Comparison of ENCODE assay signal across 14 cellular contexts in the genomic region with DNA sequence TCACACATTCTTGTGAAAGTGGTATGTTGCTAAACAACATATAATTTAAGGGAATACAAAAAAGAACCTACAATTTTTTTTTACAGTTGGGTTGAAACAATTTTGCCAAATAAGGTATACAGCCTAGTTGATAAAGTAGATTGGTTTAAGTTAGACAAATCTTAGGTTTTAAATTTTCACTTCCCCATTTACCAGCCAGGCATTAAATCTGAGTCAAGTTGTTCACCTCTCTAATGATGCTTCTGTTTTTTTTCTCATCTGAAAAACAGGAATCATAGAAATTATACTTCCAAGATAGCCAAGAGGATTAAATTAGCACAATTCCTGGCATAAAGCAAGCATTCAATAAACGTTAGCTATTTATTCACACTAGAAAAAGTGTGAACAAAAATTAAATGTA.
DNase-seq lines count a peak whose midpoint lies in the region; ATAC-seq, FAIRE-seq and TF ChIP-seq lines count a peak whose summit lies in the region.
"Had no signal": no experiment of that assay in that cellular context is flagged by ENCODE, and none has a peak within 500 bp of the region (broad histone marks: within the 10 kb centered on the region; RNA-seq: fewer than 3 reads in every experiment).

No MANE protein-coding gene starts in this region.

- no peaks in the 10 kb centered on the region for H3K9me3 ChIP-seq in OCI-LY1 (ENCODE audit: low read length)
- H3K9me3 ChIP-seq: BLaER1 treated with 17β-estradiol and CSF1 and Interleukin-3, amounts not matched to agents 10 nM and 100 nM; left lung had no signal

- peaks cover 14% of the 10 kb centered on the region; the same call in 1 of the 2 replicates for H3K36me3 ChIP-seq in OCI-LY1 (ENCODE audit: insufficient read depth, low read length)

- no peaks in the 10 kb centered on the region; the same call in 1 of the 2 replicates for H3F3A ChIP-seq in OCI-LY1 (ENCODE audit: insufficient read depth, low read length)

- no peaks in the 10 kb centered on the region for H3K27me3 ChIP-seq in OCI-LY1 (ENCODE audit: insufficient read depth, low read length)
- H3K27me3 ChIP-seq: BLaER1 treated with 17β-estradiol and CSF1 and Interleukin-3, amounts not matched to agents 10 nM and 100 nM; left lung had no signal

- no peaks in the 10 kb centered on the region for H4K20me1 ChIP-seq in OCI-LY1 (ENCODE audit: insufficient read depth, low read length)

- peaks cover 22% of the 10 kb centered on the region for H3K4me1 ChIP-seq in OCI-LY1 (ENCODE audit: insufficient read depth, low read length, severe bottlenecking)
- H3K4me1 ChIP-seq: left lung had no signal

- ATAC-seq in GM18502 (IDR thresholded peaks at IDR 0.05; ENCODE audit: poor library complexity, unreplicated experiment) (peak; percentile 88), GM21447 (IDR thresholded peaks at IDR 0.05; ENCODE audit: unreplicated experiment) (peak; percentile 91), HG03097 (IDR thresholded peaks at IDR 0.05; ENCODE audit: low FRiP score, unreplicated experiment) (peak; percentile 71)
- ATAC-seq: HepG2, left lung had no signal

- H3K9ac ChIP-seq in OCI-LY1 (ENCODE audit: low read length): no peak overlapping the region
- H3K9ac ChIP-seq: BLaER1 treated with 17β-estradiol and CSF1 and Interleukin-3, amounts not matched to agents 10 nM and 100 nM had no signal

- H3K79me2 ChIP-seq in OCI-LY1 (ENCODE audit: insufficient read depth, low read length): no peaks in the 10 kb centered on the region

- peak overlapping the region; percentile 29; the same call in 1 of the 2 replicates for H3K4me2 ChIP-seq in OCI-LY1 (ENCODE audit: low read length)

- TF ChIP-seq CTCF in OCI-LY1 (IDR thresholded peaks at IDR 0.05; ENCODE audit: low read length) (no peak), D721Med (IDR thresholded peaks at IDR 0.05; ENCODE audit: insufficient read depth, missing control alignments) (no peak)

- no peak overlapping the region for H2AFZ ChIP-seq in OCI-LY1 (ENCODE audit: low read length)

- no peaks in the 10 kb centered on the region for H3K9me2 ChIP-seq in OCI-LY1 (ENCODE audit: low read depth, low read length)

- DNase-seq in NCI-H1048 (lab: John Stamatoyannopoulos, UW) (no peak), D721Med (ENCODE audit: insufficient read length, low spot score) (no peak)
- DNase-seq in activated CD8-positive, alpha-beta memory T cell treated with anti-CD3 and anti-CD28 coated beads for 24 hours: no peak
- DNase-seq in stimulated activated CD4-positive, alpha-beta T cell treated with anti-CD3 and anti-CD28 coated beads, Interleukin-12 subunit alpha, Interleukin-12 subunit beta, amount 100 ng/mL, for 4 hours: no peak
- DNase-seq: central memory CD4-positive, alpha-beta T cell; left lung; NCI-H345; T-helper 9 cell had no signal

- no peak for FAIRE-seq in D721Med (lab: Jason Lieb, UNC)
- FAIRE-seq: HepG2 had no signal

- no peak overlapping the region for H3K4me3 ChIP-seq in OCI-LY1 (ENCODE audit: low read depth, low read length, poor library complexity, severe bottlenecking)
- H3K4me3 ChIP-seq: BLaER1 treated with 17β-estradiol and CSF1 and Interleukin-3, amounts not matched to agents 10 nM and 100 nM; left lung had no signal

- H3K27ac ChIP-seq in OCI-LY1 (ENCODE audit: low read depth, low read length, poor library complexity, severe bottlenecking): peak overlapping the region; percentile 40
- H3K27ac ChIP-seq: BLaER1 treated with 17β-estradiol and CSF1 and Interleukin-3, amounts not matched to agents 10 nM and 100 nM; left lung had no signal
